In the genomic region with DNA sequence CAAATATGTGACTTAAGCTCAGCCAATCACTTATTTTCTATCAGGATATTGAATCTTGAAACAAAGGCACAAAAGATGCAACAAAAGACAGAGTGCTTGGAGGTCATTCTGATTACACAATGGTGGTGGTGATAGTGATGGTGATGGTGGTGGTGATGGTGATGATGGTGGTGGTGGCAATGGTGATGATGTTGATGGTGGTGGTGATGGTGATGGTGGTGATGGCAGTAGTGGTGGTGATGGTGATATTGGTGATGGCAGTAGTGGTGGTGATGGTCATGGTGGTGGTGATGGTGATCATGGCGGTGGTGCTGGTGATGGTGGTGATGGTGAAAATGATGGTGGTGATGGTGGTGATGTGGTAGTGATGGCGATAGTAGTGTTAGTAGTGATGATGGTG, we compare ENCODE assay signal across 1 cellular context.
A peak's percentile ranks its signal among the peaks of the same experiment; 100 is the strongest.
TF ChIP-seq lines count a peak whose summit lies in the region.

No MANE protein-coding gene starts in this region.

TF ChIP-seq in HepG2, 621 proteins besides CTCF, POLR2A, EP300 and RAD21:
- TF ChIP-seq ZFP36L2 (CRISPR knock-in tag; IDR thresholded peaks at IDR 0.05): no peak
- TF ChIP-seq CREB1 (IDR thresholded peaks at IDR 0.05): peak; percentile 66; the same call in 1 of the 2 replicates
- TF ChIP-seq CREB1 (CRISPR knock-in tag; IDR thresholded peaks at IDR 0.05): no peak
